Comparison of ENCODE assay signal across 23 cellular contexts in the genomic region with DNA sequence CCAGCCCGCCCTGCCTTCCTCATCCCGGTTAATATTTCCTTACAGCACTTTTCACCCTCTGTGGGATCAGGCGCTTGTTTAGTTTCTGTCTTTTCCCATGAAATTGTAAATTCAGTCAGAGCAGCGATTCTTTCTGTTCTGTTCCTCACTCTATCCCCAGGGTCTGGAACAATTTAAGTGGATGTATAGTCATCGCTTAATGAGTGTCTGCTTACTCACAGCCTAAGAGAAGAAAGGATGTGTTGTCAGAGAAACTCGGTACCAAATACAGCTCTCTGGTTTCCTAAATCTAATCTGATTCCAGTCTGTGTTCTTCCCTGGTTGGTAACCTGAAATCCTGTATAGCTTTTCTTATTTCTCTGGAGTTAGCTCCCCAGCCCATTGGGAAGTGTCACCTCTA. TPM values are rescaled to one million over a fixed set of nuclear protein-coding genes. Genes with fewer than 3 reads are reported as not detected.
DNase-seq lines count a peak whose midpoint lies in the region; ATAC-seq and TF ChIP-seq lines count a peak whose summit lies in the region.
"Had no signal": no experiment of that assay in that cellular context is flagged by ENCODE, and none has a peak within 500 bp of the region (broad histone marks: within the 10 kb centered on the region; RNA-seq: fewer than 3 reads in every experiment).

No MANE protein-coding gene starts in this region.

- intact Hi-C loops in dorsolateral prefrontal cortex (cut with DNase I): no loop called here

- no peak for TF ChIP-seq CTCF in foreskin keratinocyte (conservative IDR thresholded peaks at IDR 0.05)
- TF ChIP-seq CTCF in right atrium auricular region (IDR thresholded peaks at IDR 0.05): no peak
- TF ChIP-seq CTCF in dorsolateral prefrontal cortex (IDR thresholded peaks at IDR 0.05 in 54 of 56, conservative IDR thresholded peaks at IDR 0.05 in 2 of 56; ENCODE audit: low read depth in 1 of 56, partially characterized antibody in 56 of 56): no peak

- no peaks in the 10 kb centered on the region for H3K36me3 ChIP-seq in adipocyte (ENCODE audit: control insufficient read depth, insufficient read depth, low read length, severe bottlenecking)
- H3K36me3 ChIP-seq in right atrium auricular region: no peaks in the 10 kb centered on the region
- H3K36me3 ChIP-seq: MG63, neural progenitor cell, sigmoid colon, transverse colon had no signal

- peaks cover 6% of the 10 kb centered on the region for H3K4me1 ChIP-seq in adipocyte (ENCODE audit: control insufficient read depth, insufficient read depth, low read length)
- no peaks in the 10 kb centered on the region for H3K4me1 ChIP-seq in foreskin keratinocyte
- no peaks in the 10 kb centered on the region for H3K4me1 ChIP-seq in right atrium auricular region
- H3K4me1 ChIP-seq: neural progenitor cell, sigmoid colon, transverse colon had no signal

- H3K9me3 ChIP-seq in adipocyte (ENCODE audit: control insufficient read depth, low read length) (peaks cover 3% of the 10 kb centered on the region), right atrium auricular region (no peaks in the 10 kb centered on the region)
- H3K9me3 ChIP-seq: MG63, sigmoid colon, transverse colon had no signal

- no peak overlapping the region for H3K9ac ChIP-seq in adipocyte (ENCODE audit: low read length)
- H3K9ac ChIP-seq: neural progenitor cell had no signal

- ATAC-seq in foreskin keratinocyte (peak; percentile 58), GM19351 (IDR thresholded peaks at IDR 0.05; ENCODE audit: unreplicated experiment) (no peak), HG03095 (IDR thresholded peaks at IDR 0.05; ENCODE audit: unreplicated experiment) (no peak)
- ATAC-seq: GM12878; HCT116; stimulated activated naive CD8-positive, alpha-beta T cell treated with anti-CD3 and anti-CD28 coated beads, Interleukin-15, amount 100 ng/mL, for 72 hours had no signal

- DNase-seq in AG08395 (ENCODE audit: low spot score) (peak; percentile 69), HS-5 (ENCODE audit: low read depth) (peak; percentile 25), adipocyte (ENCODE audit: low read depth) (peak; percentile 49), foreskin keratinocyte (peak; percentile 19 to 47), right atrium auricular region (ENCODE audit: low spot score) (no peak), dorsolateral prefrontal cortex (no peak)
- DNase-seq: activated CD4-positive, alpha-beta memory T cell treated with anti-CD3 and anti-CD28 coated beads, Interleukin-2, amount 10 ng/mL, durations not matched to agents 7 days and 5 days; activated CD4-positive, CD25-positive, alpha-beta regulatory T cell treated with anti-CD3 and anti-CD28 coated beads, Interleukin-2, amount 50 U/mL, for 72 hours; DMS79; MG63; NCI-H1417 treated with DMSO at 0.1 percent for 48 hours; NCI-H2081 treated with DMSO at 0.1 percent for 48 hours; NCI-H345; SIG-M5; stimulated activated naive CD8-positive, alpha-beta T cell treated with anti-CD3 and anti-CD28 coated beads, Interleukin-15, amount 100 ng/mL, for 72 hours; transverse colon had no signal

- H3K27ac ChIP-seq in foreskin keratinocyte (no peak overlapping the region), right atrium auricular region (no peak overlapping the region), dorsolateral prefrontal cortex (no peak overlapping the region)
- H3K27ac ChIP-seq: neural progenitor cell, sigmoid colon, transverse colon had no signal

- H3K4me3 ChIP-seq in adipocyte (ENCODE audit: low read length) (no peak overlapping the region), right atrium auricular region (no peak overlapping the region), dorsolateral prefrontal cortex (no peak overlapping the region)
- H3K4me3 ChIP-seq: GM12878, lung, MG63, neural progenitor cell, sigmoid colon, transverse colon had no signal

- H3K27me3 ChIP-seq in adipocyte (replicated peaks; ENCODE audit: control insufficient read depth, insufficient read depth, low read length) (no peaks in the 10 kb centered on the region), foreskin keratinocyte (peaks cover 33% of the 10 kb centered on the region), right atrium auricular region (no peaks in the 10 kb centered on the region), dorsolateral prefrontal cortex (no peaks in the 10 kb centered on the region)
- H3K27me3 ChIP-seq: MG63, neural progenitor cell, sigmoid colon, transverse colon had no signal

RNA-seq across cellular contexts. Expression of gene FOS, which starts 44.9 kb away (rescaled TPM):
- total RNA-seq in foreskin keratinocyte (59.6 and 63.2 TPM in 2 replicates), right atrium auricular region (100 to 1,000 TPM; 232 to 555 TPM), dorsolateral prefrontal cortex (100 to 1,000 TPM in 38 of 120 experiments, 10 to 100 TPM in 81, 1 to 10 TPM in 1; 7.4 to 738 (median 68.8) TPM)
- 24.5 and 33.4 TPM in 2 replicates for polyA plus RNA-seq in foreskin keratinocyte

Comparison
In these comparisons a context has a peak if more than half of its experiments do, and no peak if none do; other contexts are left out.
1. DNase-seq: peak in AG08395 (single experiment), HS-5 (single experiment), adipocyte (single experiment) and foreskin keratinocyte (2 of 2); none in right atrium auricular region (single experiment) and dorsolateral prefrontal cortex (0 of 10).